In genomic region chr10:35607475-35608316, GRCh38 we compare ENCODE assay signal across 8 cellular contexts. TPM values are rescaled to one million over a fixed set of nuclear protein-coding genes. Genes with fewer than 3 reads are reported as not detected.
DNase-seq lines count a peak whose midpoint lies in the region; ATAC-seq and TF ChIP-seq lines count a peak whose summit lies in the region.

No MANE protein-coding gene starts in this region.

- H3K27me3 Mint-ChIP-seq in T-helper 1 cell treated with Interleukin-12 subunit alpha and Interleukin-12 subunit beta and Interleukin-4 antibody, amounts not matched to agents 30 μg/mL and 1 μg/mL, for 36 hours (ENCODE audit: low read depth), result peaks cover 62% of the 10 kb centered on the region

- H3K9me3 ChIP-seq in sigmoid colon, result no peaks in the 10 kb centered on the region

- peaks cover 0 to 11% (median 10%) of the 10 kb centered on the region in 4 donors for H3K4me1 ChIP-seq in sigmoid colon

- H3K4me1 Mint-ChIP-seq in T-helper 1 cell treated with Interleukin-12 subunit alpha and Interleukin-12 subunit beta and Interleukin-4 antibody, amounts not matched to agents 30 μg/mL and 1 μg/mL, for 36 hours (ENCODE audit: low read depth), result peaks cover 5% of the 10 kb centered on the region

- peak overlapping the region; percentile 63 for H3K4me3 Mint-ChIP-seq in T-helper 1 cell treated with Interleukin-12 subunit alpha and Interleukin-12 subunit beta and Interleukin-4 antibody, amounts not matched to agents 30 μg/mL and 1 μg/mL, for 36 hours

- peaks cover 5 to 32% (median 19%) of the 10 kb centered on the region in 3 donors for H3K27me3 ChIP-seq in sigmoid colon

- TF ChIP-seq POLR2A in sigmoid colon (IDR thresholded peaks at IDR 0.05), result no peak

- H3K4me3 ChIP-seq in fibroblast of pulmonary artery (replicated peaks; ENCODE audit: low read depth, low read length), result peak overlapping the region; percentile 50
- H3K4me3 ChIP-seq in sigmoid colon, result peak overlapping the region; percentile 24 to 62 (median 52)

- H3K27ac Mint-ChIP-seq in T-helper 1 cell treated with Interleukin-12 subunit alpha and Interleukin-12 subunit beta and Interleukin-4 antibody, amounts not matched to agents 30 μg/mL and 1 μg/mL, for 36 hours, result no peak overlapping the region

- 8 to 13% methylated on average over 75 of the region's 75 CpGs for WGBS in sigmoid colon, 2 donors

- peaks cover 5% of the 10 kb centered on the region for H3K9me3 Mint-ChIP-seq in T-helper 1 cell treated with Interleukin-12 subunit alpha and Interleukin-12 subunit beta and Interleukin-4 antibody, amounts not matched to agents 30 μg/mL and 1 μg/mL, for 36 hours

- H3K27ac ChIP-seq in sigmoid colon, result no peak overlapping the region

- intact Hi-C loops in sigmoid colon (cut with DNase I), result no loop called here

- TF ChIP-seq CTCF in fibroblast of pulmonary artery (IDR thresholded peaks at IDR 0.05; ENCODE audit: low read length, missing control alignments) (no peak), sigmoid colon (IDR thresholded peaks at IDR 0.05) (no peak)

- no peak for ATAC-seq in GM21529 (IDR thresholded peaks at IDR 0.05; ENCODE audit: unreplicated experiment)
- no peak for ATAC-seq in HG03280 (IDR thresholded peaks at IDR 0.05; ENCODE audit: unreplicated experiment)

- no peaks in the 10 kb centered on the region for H3K36me3 Mint-ChIP-seq in T-helper 1 cell treated with Interleukin-12 subunit alpha and Interleukin-12 subunit beta and Interleukin-4 antibody, amounts not matched to agents 30 μg/mL and 1 μg/mL, for 36 hours (ENCODE audit: low read depth)

- H3K36me3 ChIP-seq in sigmoid colon, result no peaks in the 10 kb centered on the region

- DNase-seq in ELF-1 (ENCODE audit: low read depth, low spot score) (peak; percentile 34), fibroblast of pulmonary artery (ENCODE audit: low read depth) (peak; percentile 14), sigmoid colon (no peak), Ammon's horn (ENCODE audit: low spot score) (no peak)
- no peak for DNase-seq in effector CD8-positive, alpha-beta T cell (lab: John Stamatoyannopoulos, UW)

- no peak for TF ChIP-seq EP300 in sigmoid colon (IDR thresholded peaks at IDR 0.05)

RNA-seq across cellular contexts. Expression of gene GJD4, which starts 2.6 kb away (rescaled TPM):
- total RNA-seq in sigmoid colon, result not detected
- polyA plus RNA-seq in sigmoid colon, result not detected

RNA-seq across cellular contexts. Expression of gene FZD8, which starts 34.4 kb away (rescaled TPM):
- total RNA-seq in sigmoid colon, result 10 to 100 TPM in 3 of 4 donors, 1 to 10 TPM in 1; 6.6 to 15.8 (median 11.7) TPM
- polyA plus RNA-seq in sigmoid colon, result 1 to 10 TPM in 2 of 3 donors, under 1 TPM in 1; 0.92 to 5.0 (median 1.2) TPM

Comparison
In these comparisons a context has a peak if more than half of its experiments do, and no peak if none do; other contexts are left out.
1. DNase-seq: peak in ELF-1 (single experiment) and fibroblast of pulmonary artery (single experiment); none in sigmoid colon (single experiment), effector CD8-positive, alpha-beta T cell (single experiment) and Ammon's horn (single experiment).